ENCODE assay signal across 19 cellular contexts in genomic region chr10:77263700-77264099, GRCh38.
DNase-seq lines count a peak whose midpoint lies in the region; ATAC-seq and TF ChIP-seq lines count a peak whose summit lies in the region.
"Had no signal": no experiment of that assay in that cellular context is flagged by ENCODE, and none has a peak within 500 bp of the region (broad histone marks: within the 10 kb centered on the region; RNA-seq: fewer than 3 reads in every experiment).

No MANE protein-coding gene starts in this region.

- H3K36me3 Mint-ChIP-seq in central memory CD8-positive, alpha-beta T cell (ENCODE audit: insufficient read depth), result peaks cover 2% of the 10 kb centered on the region
- no peaks in the 10 kb centered on the region for H3K36me3 Mint-ChIP-seq in stimulated activated memory B cell treated with anti-CD40 and anti-IgM and Interleukin-4, amounts not matched to agents 10 μg/mL and 1 μg/mL and 100 μg/mL, for 72 hours

- peak overlapping the region; percentile 69; the same call in 1 of the 2 replicates for H2AFZ ChIP-seq in DND-41 (ENCODE audit: low read depth, low read length)
- H2AFZ ChIP-seq in MM.1S (ENCODE audit: low read length), result no peak overlapping the region

- H3F3A ChIP-seq in MM.1S (ENCODE audit: insufficient read depth, low read length), result no peaks in the 10 kb centered on the region

- H3K9ac ChIP-seq in DND-41 (ENCODE audit: low read depth, low read length) (peak overlapping the region; percentile 11; the same call in 1 of the 2 replicates), MM.1S (ENCODE audit: low read length) (no peak overlapping the region)

- ATAC-seq in DND-41 (ENCODE audit: insufficient read depth, low read depth), result peak; percentile 0; the same call in 1 of the 3 replicates
- ATAC-seq in central memory CD8-positive, alpha-beta T cell (replicated peaks; ENCODE audit: extremely low read depth, poor library complexity, severe bottlenecking), result no peak
- no peak for ATAC-seq in stimulated activated memory B cell treated with anti-CD40 and anti-IgM and Interleukin-4, amounts not matched to agents 10 μg/mL and 1 μg/mL and 100 μg/mL, for 72 hours
- ATAC-seq: HCT116, K562, SK-N-SH treated with all-trans-retinoic acid at 6 μM for 48 hours had no signal

- TF ChIP-seq CTCF in DND-41 (IDR thresholded peaks at IDR 0.05; ENCODE audit: borderline replicate concordance, extremely low read depth, low read length, poor library complexity, severe bottlenecking) (no peak), MM.1S (IDR thresholded peaks at IDR 0.05; ENCODE audit: low read length) (no peak), coronary artery (IDR thresholded peaks at IDR 0.05) (no peak)

- H3K27ac ChIP-seq in DND-41 (ENCODE audit: low read length) (peak overlapping the region; percentile 92), MM.1S (ENCODE audit: low read length) (no peak overlapping the region), coronary artery (no peak overlapping the region)
- H3K27ac ChIP-seq: C4-2B, Peyer's patch had no signal

- H4K20me1 ChIP-seq in DND-41 (ENCODE audit: insufficient read depth, low read length) (no peaks in the 10 kb centered on the region), MM.1S (ENCODE audit: insufficient read depth, low read length) (no peaks in the 10 kb centered on the region)

- H3K4me2 ChIP-seq in DND-41 (ENCODE audit: insufficient read depth, low read length), result peak overlapping the region; percentile 63
- peak overlapping the region; percentile 2 for H3K4me2 ChIP-seq in MM.1S (ENCODE audit: low read depth, low read length)

- no peaks in the 10 kb centered on the region for H3K27me3 ChIP-seq in DND-41 (ENCODE audit: insufficient read depth, low read length, poor library complexity)
- H3K27me3 ChIP-seq in MM.1S (replicated peaks; ENCODE audit: insufficient read depth, low read length), result no peaks in the 10 kb centered on the region
- H3K27me3 ChIP-seq: Peyer's patch had no signal

- H3K79me2 ChIP-seq in DND-41 (ENCODE audit: insufficient read depth, low read length) (no peaks in the 10 kb centered on the region), MM.1S (ENCODE audit: low read length) (no peaks in the 10 kb centered on the region)

- no peaks in the 10 kb centered on the region for H3K9me2 ChIP-seq in MM.1S (replicated peaks; ENCODE audit: insufficient read depth, low read length)

- peak overlapping the region; percentile 70 for H3K27ac Mint-ChIP-seq in central memory CD8-positive, alpha-beta T cell (ENCODE audit: low read depth)
- H3K27ac Mint-ChIP-seq in stimulated activated memory B cell treated with anti-CD40 and anti-IgM and Interleukin-4, amounts not matched to agents 10 μg/mL and 1 μg/mL and 100 μg/mL, for 72 hours, result peak overlapping the region; percentile 45

- H3K9me3 ChIP-seq in DND-41 (ENCODE audit: insufficient read depth, low read length, severe bottlenecking), result no peaks in the 10 kb centered on the region
- no peaks in the 10 kb centered on the region for H3K9me3 ChIP-seq in MM.1S (replicated peaks; ENCODE audit: insufficient read depth, low read length)
- H3K9me3 ChIP-seq: Caco-2, Peyer's patch had no signal

- H3K36me3 ChIP-seq in DND-41 (ENCODE audit: insufficient read depth, low read length) (no peaks in the 10 kb centered on the region), MM.1S (replicated peaks; ENCODE audit: insufficient read depth, low read length) (no peaks in the 10 kb centered on the region)
- H3K36me3 ChIP-seq: Peyer's patch had no signal

- peak overlapping the region; percentile 62 for H3K4me3 Mint-ChIP-seq in central memory CD8-positive, alpha-beta T cell
- H3K4me3 Mint-ChIP-seq in stimulated activated memory B cell treated with anti-CD40 and anti-IgM and Interleukin-4, amounts not matched to agents 10 μg/mL and 1 μg/mL and 100 μg/mL, for 72 hours, result no peak overlapping the region

- H3K4me1 ChIP-seq in DND-41 (ENCODE audit: insufficient read depth, low read length) (peaks cover 48% of the 10 kb centered on the region), MM.1S (ENCODE audit: low read length) (peaks cover 14% of the 10 kb centered on the region)
- H3K4me1 ChIP-seq: Caco-2, Peyer's patch had no signal

- H3K4me3 ChIP-seq in DND-41 (ENCODE audit: low read depth in 1 of 2, low read length in 2 of 2), result peak overlapping the region in 1 of 2 experiments; percentile 40; a peak in 2 of 4 replicates
- no peak overlapping the region for H3K4me3 ChIP-seq in MM.1S (ENCODE audit: low read length)
- H3K4me3 ChIP-seq in coronary artery, result no peak overlapping the region
- H3K4me3 ChIP-seq: K562, Peyer's patch had no signal

- peaks cover 38% of the 10 kb centered on the region for H3K4me1 Mint-ChIP-seq in central memory CD8-positive, alpha-beta T cell
- H3K4me1 Mint-ChIP-seq in stimulated activated memory B cell treated with anti-CD40 and anti-IgM and Interleukin-4, amounts not matched to agents 10 μg/mL and 1 μg/mL and 100 μg/mL, for 72 hours, result peaks cover 34% of the 10 kb centered on the region

- H3K9me3 Mint-ChIP-seq in central memory CD8-positive, alpha-beta T cell, result no peaks in the 10 kb centered on the region
- H3K9me3 Mint-ChIP-seq in stimulated activated memory B cell treated with anti-CD40 and anti-IgM and Interleukin-4, amounts not matched to agents 10 μg/mL and 1 μg/mL and 100 μg/mL, for 72 hours, result no peaks in the 10 kb centered on the region

- no peaks in the 10 kb centered on the region for H3K27me3 Mint-ChIP-seq in central memory CD8-positive, alpha-beta T cell
- no peaks in the 10 kb centered on the region for H3K27me3 Mint-ChIP-seq in stimulated activated memory B cell treated with anti-CD40 and anti-IgM and Interleukin-4, amounts not matched to agents 10 μg/mL and 1 μg/mL and 100 μg/mL, for 72 hours

- DNase-seq in DND-41 (no peak), MM.1S (no peak), coronary artery (ENCODE audit: low spot score) (no peak), HUDEP-2 (lab: John Stamatoyannopoulos, UW; ENCODE audit: unreplicated experiment in 76 of 76) (no peak), NCI-H146 treated with DMSO at 0.1 percent for 48 hours (lab: John Stamatoyannopoulos, UW; ENCODE audit: unreplicated experiment) (no peak)
- no peak for DNase-seq in central memory CD8-positive, alpha-beta T cell (ENCODE audit: low spot score in 2 of 2)
- DNase-seq: Caco-2, DMS53, NCI-H1105, NCI-H187, NCI-H446, NCI-H774, Peyer's patch, Right ventricle myocardium superior had no signal
